22 cellular contexts compared by ENCODE assay signal in the genomic region with DNA sequence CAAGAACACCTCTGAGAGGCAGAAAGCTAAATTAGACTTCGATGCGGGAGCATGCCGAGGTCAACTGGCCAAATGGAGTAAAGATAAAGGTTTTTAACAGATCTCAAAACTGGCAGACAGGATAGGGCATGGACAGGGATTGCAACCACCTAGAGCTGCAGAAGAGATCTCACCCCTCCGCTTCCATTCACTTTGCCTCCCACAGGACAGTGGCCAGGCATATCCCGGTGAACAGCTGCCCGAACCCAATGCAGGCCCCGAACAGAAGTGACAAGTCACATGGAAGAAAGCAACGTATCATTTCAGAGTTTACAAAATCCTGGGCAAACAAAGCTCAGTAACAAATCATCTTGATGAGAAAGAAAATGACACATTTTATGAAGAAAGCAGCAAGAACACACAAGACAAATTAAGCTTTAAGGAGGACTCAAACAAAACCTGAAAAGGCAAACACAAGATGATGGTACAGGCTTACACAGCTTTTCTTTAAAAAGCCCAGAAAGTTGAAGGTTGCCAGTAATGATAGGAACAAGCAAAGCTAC.
"Had no signal": no experiment of that assay in that cellular context is flagged by ENCODE, and none has a peak within 500 bp of the region (broad histone marks: within the 10 kb centered on the region; RNA-seq: fewer than 3 reads in every experiment).

No MANE protein-coding gene starts in this region.

- H3K4me3 ChIP-seq: breast epithelium, gastrocnemius medialis, lung, right atrium auricular region, transverse colon, vagina had no signal

- H3K27ac Mint-ChIP-seq: activated naive CD4-positive, alpha-beta T cell treated with anti-CD3 and anti-CD28 coated beads for 36 hours; activated naive CD8-positive, alpha-beta T cell treated with anti-CD3 and anti-CD28 coated beads, Interleukin-2, amount 50 U/mL, for 24 hours; activated T-helper 2 cell treated with anti-CD3 and anti-CD28 coated beads, Interferon-gamma antibody, Interleukin-2, Interleukin-4, amounts not matched to agents 10 μg/mL and 5 μg/mL and 100 μg/mL, durations not matched to agents 14 hours and 24 hours and 36 hours; dendritic cell treated with granulocyte-macrophage colony-stimulating factor and Interleukin-4, amounts not matched to agents 40 ng/mL and 50 ng/mL, for 4 days; endodermal cell; T-helper 1 cell treated with Interleukin-12 subunit alpha and Interleukin-12 subunit beta and Interleukin-4 antibody, amounts not matched to agents 30 μg/mL and 1 μg/mL, for 36 hours had no signal

- H3K9me3 ChIP-seq: breast epithelium, gastrocnemius medialis, neutrophil, right atrium auricular region, transverse colon, vagina had no signal

- H3K27me3 Mint-ChIP-seq: activated naive CD8-positive, alpha-beta T cell treated with anti-CD3 and anti-CD28 coated beads, Interleukin-2, amount 50 U/mL, for 24 hours; dendritic cell treated with granulocyte-macrophage colony-stimulating factor and Interleukin-4, amounts not matched to agents 40 ng/mL and 50 ng/mL, for 4 days; naive B cell had no signal

- H3K4me1 ChIP-seq: breast epithelium, parathyroid adenoma had no signal

- H3K27ac ChIP-seq: breast epithelium, gastrocnemius medialis, neutrophil, parathyroid adenoma, right atrium auricular region, transverse colon, vagina had no signal

- H3K9me3 Mint-ChIP-seq: activated naive CD4-positive, alpha-beta T cell treated with anti-CD3 and anti-CD28 coated beads for 36 hours; activated naive CD8-positive, alpha-beta T cell treated with anti-CD3 and anti-CD28 coated beads, Interleukin-2, amount 50 U/mL, for 24 hours; activated T-helper 2 cell treated with anti-CD3 and anti-CD28 coated beads, Interferon-gamma antibody, Interleukin-2, Interleukin-4, amounts not matched to agents 10 μg/mL and 5 μg/mL and 100 μg/mL, durations not matched to agents 14 hours and 24 hours and 36 hours; dendritic cell treated with granulocyte-macrophage colony-stimulating factor and Interleukin-4, amounts not matched to agents 40 ng/mL and 50 ng/mL, for 4 days; naive B cell; T-helper 1 cell treated with Interleukin-12 subunit alpha and Interleukin-12 subunit beta and Interleukin-4 antibody, amounts not matched to agents 30 μg/mL and 1 μg/mL, for 36 hours had no signal

- H3K4me3 Mint-ChIP-seq: activated naive CD4-positive, alpha-beta T cell treated with anti-CD3 and anti-CD28 coated beads for 36 hours; activated naive CD8-positive, alpha-beta T cell treated with anti-CD3 and anti-CD28 coated beads, Interleukin-2, amount 50 U/mL, for 24 hours; dendritic cell treated with granulocyte-macrophage colony-stimulating factor and Interleukin-4, amounts not matched to agents 40 ng/mL and 50 ng/mL, for 4 days; endodermal cell; T-helper 1 cell treated with Interleukin-12 subunit alpha and Interleukin-12 subunit beta and Interleukin-4 antibody, amounts not matched to agents 30 μg/mL and 1 μg/mL, for 36 hours had no signal

- ATAC-seq: activated naive CD8-positive, alpha-beta T cell treated with anti-CD3 and anti-CD28 coated beads, Interleukin-2, amount 50 U/mL, for 24 hours; gastrocnemius medialis; left colon had no signal

- H3K9ac ChIP-seq: parathyroid adenoma had no signal

- H3K36me3 ChIP-seq: breast epithelium, gastrocnemius medialis, right atrium auricular region, transverse colon, vagina had no signal

- FAIRE-seq: small intestine, TTC549 had no signal

- H3K27me3 ChIP-seq: breast epithelium, gastrocnemius medialis, neutrophil, right atrium auricular region, transverse colon, vagina had no signal

- DNase-seq: activated naive CD4-positive, alpha-beta T cell treated with anti-CD3 and anti-CD28 coated beads for 36 hours; activated naive CD8-positive, alpha-beta T cell treated with anti-CD3 and anti-CD28 coated beads, Interleukin-2, amount 50 U/mL, for 24 hours; activated T-cell treated with anti-CD3 and anti-CD28 coated beads for 4 hours; aorta; endodermal cell; gastrocnemius medialis; left colon; naive B cell; small intestine; stimulated activated CD4-positive, alpha-beta T cell treated with anti-CD3 and anti-CD28 coated beads, Interleukin-4, amount 100 ng/mL, for 24 hours; stimulated activated naive CD4-positive, alpha-beta T cell; transverse colon had no signal

- H2AFZ ChIP-seq: parathyroid adenoma had no signal
